Comparison of ENCODE assay signal across 1 cellular context in the genomic region with DNA sequence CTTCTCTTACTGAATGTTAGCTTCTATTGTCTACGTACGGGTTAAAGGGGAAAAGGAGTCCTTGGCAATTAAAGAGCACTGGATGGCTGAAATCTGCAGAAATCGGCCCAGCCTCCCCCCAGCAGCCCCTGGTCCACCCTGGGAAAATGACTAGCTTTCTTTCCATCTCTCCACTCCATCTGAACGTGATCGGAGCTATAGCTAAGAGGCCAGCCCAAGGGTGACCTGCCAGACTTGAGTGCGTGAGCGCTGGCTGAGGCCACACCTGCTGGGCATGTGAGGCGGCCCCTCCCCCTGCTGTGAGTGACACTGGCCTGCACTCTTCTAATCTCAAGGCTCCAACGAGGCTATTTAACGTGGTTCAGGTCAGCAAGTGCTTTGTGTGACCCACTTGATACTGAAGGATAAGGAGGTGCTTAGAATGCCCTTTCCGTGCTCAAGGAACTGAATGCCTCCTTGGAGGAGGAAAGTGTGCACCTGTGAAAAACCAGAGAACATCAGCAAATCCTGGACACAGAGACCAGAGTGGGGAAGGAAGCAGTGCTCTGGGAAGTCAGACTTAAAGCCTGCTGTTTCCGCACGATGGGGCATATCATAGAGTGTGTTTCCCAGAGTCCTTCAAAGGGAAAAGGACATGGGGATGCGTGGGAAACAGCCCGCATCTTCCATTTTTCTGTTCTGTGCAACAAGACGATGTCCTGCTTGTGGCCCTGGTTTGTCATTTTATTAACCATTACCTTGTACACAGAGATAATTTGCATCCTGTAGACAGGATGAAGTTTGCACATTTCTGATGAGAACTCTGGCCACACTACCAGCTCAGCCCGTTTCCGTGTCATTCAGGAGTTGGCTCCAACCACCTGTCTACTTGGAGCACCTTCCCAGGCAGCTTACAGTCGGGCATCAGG.
TF ChIP-seq lines count a peak whose summit lies in the region.

No MANE protein-coding gene starts in this region.

TF ChIP-seq in A549, 52 proteins besides CTCF, POLR2A, EP300 and RAD21 (continued from another document):
- TF ChIP-seq, protein P1, sequence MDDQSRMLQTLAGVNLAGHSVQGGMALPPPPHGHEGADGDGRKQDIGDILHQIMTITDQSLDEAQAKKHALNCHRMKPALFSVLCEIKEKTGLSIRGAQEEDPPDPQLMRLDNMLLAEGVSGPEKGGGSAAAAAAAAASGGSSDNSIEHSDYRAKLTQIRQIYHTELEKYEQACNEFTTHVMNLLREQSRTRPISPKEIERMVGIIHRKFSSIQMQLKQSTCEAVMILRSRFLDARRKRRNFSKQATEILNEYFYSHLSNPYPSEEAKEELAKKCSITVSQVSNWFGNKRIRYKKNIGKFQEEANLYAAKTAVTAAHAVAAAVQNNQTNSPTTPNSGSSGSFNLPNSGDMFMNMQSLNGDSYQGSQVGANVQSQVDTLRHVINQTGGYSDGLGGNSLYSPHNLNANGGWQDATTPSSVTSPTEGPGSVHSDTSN (IDR thresholded peaks at IDR 0.05): no peak
- TF ChIP-seq, protein P2, sequence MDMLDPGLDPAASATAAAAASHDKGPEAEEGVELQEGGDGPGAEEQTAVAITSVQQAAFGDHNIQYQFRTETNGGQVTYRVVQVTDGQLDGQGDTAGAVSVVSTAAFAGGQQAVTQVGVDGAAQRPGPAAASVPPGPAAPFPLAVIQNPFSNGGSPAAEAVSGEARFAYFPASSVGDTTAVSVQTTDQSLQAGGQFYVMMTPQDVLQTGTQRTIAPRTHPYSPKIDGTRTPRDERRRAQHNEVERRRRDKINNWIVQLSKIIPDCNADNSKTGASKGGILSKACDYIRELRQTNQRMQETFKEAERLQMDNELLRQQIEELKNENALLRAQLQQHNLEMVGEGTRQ (IDR thresholded peaks at IDR 0.05): no peak
- TF ChIP-seq SMC3 (IDR thresholded peaks at IDR 0.05): no peak
- TF ChIP-seq ZC3H11A (IDR thresholded peaks at IDR 0.05): no peak
